Comparison of ENCODE assay signal across 11 cellular contexts in the genomic region with DNA sequence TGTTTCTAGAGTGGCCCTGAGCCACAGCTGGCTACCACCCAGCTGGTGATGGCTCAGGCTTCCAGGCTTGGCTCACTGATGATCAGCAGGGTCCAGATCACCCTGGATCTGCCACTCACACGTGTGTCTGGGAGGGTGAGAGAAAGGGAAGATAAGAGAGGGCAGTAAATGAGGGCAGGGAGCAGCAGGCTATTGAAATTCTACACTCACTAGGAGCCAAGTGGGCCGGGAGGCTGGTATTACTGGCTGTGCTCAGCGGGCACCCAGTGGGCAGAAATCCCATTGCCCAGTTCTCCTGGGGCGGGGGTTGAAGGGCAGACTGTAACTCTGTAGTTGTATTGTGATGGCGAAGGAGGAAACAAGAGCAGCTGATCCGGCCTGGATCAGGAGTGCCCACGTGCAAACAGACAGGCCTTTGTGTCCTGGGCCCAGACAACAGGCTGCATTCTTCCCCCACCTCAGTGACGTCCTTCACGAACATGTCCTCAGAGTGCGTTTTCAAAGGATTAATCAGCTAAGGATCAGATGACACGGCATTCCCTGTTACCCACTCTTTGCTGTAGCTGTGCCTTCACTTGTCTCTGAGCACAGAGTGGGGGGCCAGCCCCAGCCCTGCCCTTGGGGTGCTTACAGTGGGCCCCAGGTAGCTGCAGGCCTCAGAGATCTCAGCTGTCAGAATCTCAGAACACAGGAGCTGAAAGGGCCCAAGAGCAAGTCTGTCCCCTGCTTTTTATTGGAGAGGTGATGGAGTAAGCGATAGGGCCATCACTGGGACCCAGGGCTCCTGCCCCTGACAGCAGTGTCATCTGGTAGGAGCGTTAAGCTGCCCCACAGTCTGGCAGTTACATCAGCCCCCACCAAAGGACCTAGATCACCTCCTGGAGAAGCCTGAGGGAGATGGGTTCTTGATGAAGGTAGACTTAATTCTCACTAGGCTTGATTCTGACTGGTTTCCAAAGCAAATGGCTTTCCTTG.
DNase-seq lines count a peak whose midpoint lies in the region; ATAC-seq, FAIRE-seq and TF ChIP-seq lines count a peak whose summit lies in the region.
"Had no signal": no experiment of that assay in that cellular context is flagged by ENCODE, and none has a peak within 500 bp of the region (broad histone marks: within the 10 kb centered on the region; RNA-seq: fewer than 3 reads in every experiment).

No MANE protein-coding gene starts in this region.

- TF ChIP-seq POLR2A in H54 (IDR thresholded peaks at IDR 0.05; ENCODE audit: low read depth, low read length), result no peak

- peaks cover 8% of the 10 kb centered on the region for H3K4me1 ChIP-seq in astrocyte (ENCODE audit: insufficient read depth, low read length)

- H3K36me3 Mint-ChIP-seq in astrocyte (ENCODE audit: low read depth, unreplicated experiment), result peaks cover 4% of the 10 kb centered on the region
- H3K36me3 Mint-ChIP-seq: naive B cell had no signal

- ATAC-seq in sciatic nerve, result peak; percentile 87
- no peak for ATAC-seq in HG02885 (IDR thresholded peaks at IDR 0.05; ENCODE audit: poor library complexity, unreplicated experiment)
- no peak for ATAC-seq in HG02588 (IDR thresholded peaks at IDR 0.05; ENCODE audit: unreplicated experiment)

- no peaks in the 10 kb centered on the region for H3K36me3 ChIP-seq in astrocyte (ENCODE audit: insufficient read depth, low read length)

- peak overlapping the region; percentile 36 for H3K4me3 Mint-ChIP-seq in astrocyte (ENCODE audit: unreplicated experiment)
- H3K4me3 Mint-ChIP-seq: naive B cell; stimulated activated naive CD8-positive, alpha-beta T cell treated with anti-CD3 and anti-CD28 coated beads, Interleukin-15, Interleukin-2, amounts not matched to agents 100 ng/mL and 50 ng/mL, for 24 hours had no signal

- H3K27me3 Mint-ChIP-seq in astrocyte (ENCODE audit: low read depth, unreplicated experiment), result peaks cover 6% of the 10 kb centered on the region

- H3K4me3 ChIP-seq in astrocyte (ENCODE audit: insufficient read depth, low read depth, low read length), result no peak overlapping the region

- peaks cover 3% of the 10 kb centered on the region for H3K9me3 Mint-ChIP-seq in astrocyte (ENCODE audit: unreplicated experiment)
- H3K9me3 Mint-ChIP-seq: stimulated activated naive CD8-positive, alpha-beta T cell treated with anti-CD3 and anti-CD28 coated beads, Interleukin-15, Interleukin-2, amounts not matched to agents 100 ng/mL and 50 ng/mL, for 24 hours had no signal

- intact Hi-C loops in sciatic nerve (cut with DNase I), result no loop called here

- H3K4me2 ChIP-seq in astrocyte (ENCODE audit: low read length), result no peak overlapping the region

- DNase-seq in HUDEP-2 (lab: John Stamatoyannopoulos, UW; ENCODE audit: unreplicated experiment in 76 of 76) (peak in 56 of 76 experiments; percentile 5 to 75 (median 42)), astrocyte (ENCODE audit: low read depth) (peak; percentile 75), hippocampal formation (lab: John Stamatoyannopoulos, UW) (peak; percentile 94), sciatic nerve (ENCODE audit: low spot score) (peak; percentile 71), H54 (ENCODE audit: insufficient read length, low spot score) (no peak), NCI-H1105 (lab: John Stamatoyannopoulos, UW) (no peak)
- DNase-seq: cerebellar nuclear complex, naive B cell had no signal

- peaks cover 6% of the 10 kb centered on the region for H3K27me3 ChIP-seq in astrocyte (ENCODE audit: insufficient read depth, low read length)

- peak overlapping the region; percentile 83 for H2AFZ ChIP-seq in astrocyte (ENCODE audit: low read depth, low read length)

- H4K20me1 ChIP-seq in astrocyte (ENCODE audit: insufficient read depth, low read length), result no peaks in the 10 kb centered on the region

- H3K79me2 ChIP-seq in astrocyte (ENCODE audit: insufficient read depth, low read length), result no peaks in the 10 kb centered on the region

- H3K27ac ChIP-seq in astrocyte (ENCODE audit: low read depth, low read length), result peak overlapping the region; percentile 59

- no peaks in the 10 kb centered on the region for H3K9me3 ChIP-seq in astrocyte (ENCODE audit: insufficient read depth, low read depth, low read length)

- H3K27ac Mint-ChIP-seq in astrocyte (ENCODE audit: unreplicated experiment), result peak overlapping the region; percentile 48
- H3K27ac Mint-ChIP-seq: naive B cell; stimulated activated naive CD8-positive, alpha-beta T cell treated with anti-CD3 and anti-CD28 coated beads, Interleukin-15, Interleukin-2, amounts not matched to agents 100 ng/mL and 50 ng/mL, for 24 hours had no signal

- peak overlapping the region; percentile 35 for H3K9ac ChIP-seq in astrocyte (ENCODE audit: low read length)

- TF ChIP-seq CTCF in astrocyte (IDR thresholded peaks at IDR 0.05; ENCODE audit: insufficient read depth, low read depth, low read length), result no peak

- FAIRE-seq in astrocyte (lab: Jason Lieb, UNC) (no peak), H54 (lab: Jason Lieb, UNC) (no peak)

- peaks cover 4% of the 10 kb centered on the region for H3K4me1 Mint-ChIP-seq in astrocyte (ENCODE audit: low read depth, unreplicated experiment)
- H3K4me1 Mint-ChIP-seq: naive B cell had no signal

Comparison
In these comparisons a context has a peak if more than half of its experiments do, and no peak if none do; other contexts are left out.
1. DNase-seq: peak in HUDEP-2 (56 of 76), astrocyte (single experiment), hippocampal formation (2 of 2) and sciatic nerve (single experiment); none in H54 (single experiment) and NCI-H1105 (single experiment).